ENCODE assay signal across 1 cellular context in genomic region chr16:18608271-18608670, GRCh38.
TF ChIP-seq lines count a peak whose summit lies in the region.
"Not testable (repeated sequence)": the region's sequence is repeated elsewhere in the genome, so short reads cannot be mapped to it uniquely, and the experiment has no call there.

No MANE protein-coding gene starts in this region.

TF ChIP-seq in HepG2, 621 proteins besides CTCF, POLR2A, EP300 and RAD21 (continued from another document and continues in another):
- TF ChIP-seq, protein P1, sequence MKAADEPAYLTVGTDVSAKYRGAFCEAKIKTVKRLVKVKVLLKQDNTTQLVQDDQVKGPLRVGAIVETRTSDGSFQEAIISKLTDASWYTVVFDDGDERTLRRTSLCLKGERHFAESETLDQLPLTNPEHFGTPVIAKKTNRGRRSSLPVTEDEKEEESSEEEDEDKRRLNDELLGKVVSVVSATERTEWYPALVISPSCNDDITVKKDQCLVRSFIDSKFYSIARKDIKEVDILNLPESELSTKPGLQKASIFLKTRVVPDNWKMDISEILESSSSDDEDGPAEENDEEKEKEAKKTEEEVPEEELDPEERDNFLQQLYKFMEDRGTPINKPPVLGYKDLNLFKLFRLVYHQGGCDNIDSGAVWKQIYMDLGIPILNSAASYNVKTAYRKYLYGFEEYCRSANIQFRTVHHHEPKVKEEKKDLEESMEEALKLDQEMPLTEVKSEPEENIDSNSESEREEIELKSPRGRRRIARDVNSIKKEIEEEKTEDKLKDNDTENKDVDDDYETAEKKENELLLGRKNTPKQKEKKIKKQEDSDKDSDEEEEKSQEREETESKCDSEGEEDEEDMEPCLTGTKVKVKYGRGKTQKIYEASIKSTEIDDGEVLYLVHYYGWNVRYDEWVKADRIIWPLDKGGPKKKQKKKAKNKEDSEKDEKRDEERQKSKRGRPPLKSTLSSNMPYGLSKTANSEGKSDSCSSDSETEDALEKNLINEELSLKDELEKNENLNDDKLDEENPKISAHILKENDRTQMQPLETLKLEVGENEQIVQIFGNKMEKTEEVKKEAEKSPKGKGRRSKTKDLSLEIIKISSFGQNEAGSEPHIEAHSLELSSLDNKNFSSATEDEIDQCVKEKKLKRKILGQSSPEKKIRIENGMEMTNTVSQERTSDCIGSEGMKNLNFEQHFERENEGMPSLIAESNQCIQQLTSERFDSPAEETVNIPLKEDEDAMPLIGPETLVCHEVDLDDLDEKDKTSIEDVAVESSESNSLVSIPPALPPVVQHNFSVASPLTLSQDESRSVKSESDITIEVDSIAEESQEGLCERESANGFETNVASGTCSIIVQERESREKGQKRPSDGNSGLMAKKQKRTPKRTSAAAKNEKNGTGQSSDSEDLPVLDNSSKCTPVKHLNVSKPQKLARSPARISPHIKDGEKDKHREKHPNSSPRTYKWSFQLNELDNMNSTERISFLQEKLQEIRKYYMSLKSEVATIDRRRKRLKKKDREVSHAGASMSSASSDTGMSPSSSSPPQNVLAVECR (CRISPR knock-in tag; IDR thresholded peaks at IDR 0.05; ENCODE audit: borderline replicate concordance): peak; percentile 21; the same call in 1 of the 2 replicates
- 0 out of 2 replicates have a peak, but pooled peaks have one; percentile 8 for TF ChIP-seq FOXP1 (IDR thresholded peaks at IDR 0.05)
- peak; percentile 68; the same call in 1 of the 2 replicates for TF ChIP-seq FOXP1 (CRISPR knock-in tag; IDR thresholded peaks at IDR 0.05)
- peak; percentile 14; the same call in 1 of the 2 replicates for TF ChIP-seq DRAP1 (CRISPR knock-in tag; IDR thresholded peaks at IDR 0.05)
- TF ChIP-seq, protein P2, sequence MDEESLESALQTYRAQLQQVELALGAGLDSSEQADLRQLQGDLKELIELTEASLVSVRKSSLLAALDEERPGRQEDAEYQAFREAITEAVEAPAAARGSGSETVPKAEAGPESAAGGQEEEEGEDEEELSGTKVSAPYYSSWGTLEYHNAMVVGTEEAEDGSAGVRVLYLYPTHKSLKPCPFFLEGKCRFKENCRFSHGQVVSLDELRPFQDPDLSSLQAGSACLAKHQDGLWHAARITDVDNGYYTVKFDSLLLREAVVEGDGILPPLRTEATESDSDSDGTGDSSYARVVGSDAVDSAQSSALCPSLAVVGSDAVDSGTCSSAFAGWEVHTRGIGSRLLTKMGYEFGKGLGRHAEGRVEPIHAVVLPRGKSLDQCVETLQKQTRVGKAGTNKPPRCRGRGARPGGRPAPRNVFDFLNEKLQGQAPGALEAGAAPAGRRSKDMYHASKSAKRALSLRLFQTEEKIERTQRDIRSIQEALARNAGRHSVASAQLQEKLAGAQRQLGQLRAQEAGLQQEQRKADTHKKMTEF (CRISPR knock-in tag; IDR thresholded peaks at IDR 0.05): peak; percentile 79; the same call in 1 of the 2 replicates
- TF ChIP-seq GATAD2A (CRISPR knock-in tag; IDR thresholded peaks at IDR 0.05): peak; percentile 82
- peak; percentile 29; the same call in 1 of the 2 replicates for TF ChIP-seq BCL6 (CRISPR knock-in tag; IDR thresholded peaks at IDR 0.05)
- peak; percentile 11; the same call in 1 of the 2 replicates for TF ChIP-seq TBX3 (IDR thresholded peaks at IDR 0.05; ENCODE audit: borderline replicate concordance)
- peak; percentile 50 for TF ChIP-seq ZFP91 (CRISPR knock-in tag; IDR thresholded peaks at IDR 0.05; ENCODE audit: borderline replicate concordance)
- TF ChIP-seq HDAC2 (CRISPR knock-in tag; IDR thresholded peaks at IDR 0.05): peak; percentile 50; the same call in 1 of the 2 replicates
- TF ChIP-seq ZBTB7B (CRISPR knock-in tag; IDR thresholded peaks at IDR 0.05): peak; percentile 72
- peak; percentile 31; the same call in 1 of the 2 replicates for TF ChIP-seq FOXJ3 (CRISPR knock-in tag; IDR thresholded peaks at IDR 0.05; ENCODE audit: borderline replicate concordance)
- TF ChIP-seq SP4 (CRISPR knock-in tag; IDR thresholded peaks at IDR 0.05): peak; percentile 38; the same call in 1 of the 2 replicates
- TF ChIP-seq, protein P3, sequence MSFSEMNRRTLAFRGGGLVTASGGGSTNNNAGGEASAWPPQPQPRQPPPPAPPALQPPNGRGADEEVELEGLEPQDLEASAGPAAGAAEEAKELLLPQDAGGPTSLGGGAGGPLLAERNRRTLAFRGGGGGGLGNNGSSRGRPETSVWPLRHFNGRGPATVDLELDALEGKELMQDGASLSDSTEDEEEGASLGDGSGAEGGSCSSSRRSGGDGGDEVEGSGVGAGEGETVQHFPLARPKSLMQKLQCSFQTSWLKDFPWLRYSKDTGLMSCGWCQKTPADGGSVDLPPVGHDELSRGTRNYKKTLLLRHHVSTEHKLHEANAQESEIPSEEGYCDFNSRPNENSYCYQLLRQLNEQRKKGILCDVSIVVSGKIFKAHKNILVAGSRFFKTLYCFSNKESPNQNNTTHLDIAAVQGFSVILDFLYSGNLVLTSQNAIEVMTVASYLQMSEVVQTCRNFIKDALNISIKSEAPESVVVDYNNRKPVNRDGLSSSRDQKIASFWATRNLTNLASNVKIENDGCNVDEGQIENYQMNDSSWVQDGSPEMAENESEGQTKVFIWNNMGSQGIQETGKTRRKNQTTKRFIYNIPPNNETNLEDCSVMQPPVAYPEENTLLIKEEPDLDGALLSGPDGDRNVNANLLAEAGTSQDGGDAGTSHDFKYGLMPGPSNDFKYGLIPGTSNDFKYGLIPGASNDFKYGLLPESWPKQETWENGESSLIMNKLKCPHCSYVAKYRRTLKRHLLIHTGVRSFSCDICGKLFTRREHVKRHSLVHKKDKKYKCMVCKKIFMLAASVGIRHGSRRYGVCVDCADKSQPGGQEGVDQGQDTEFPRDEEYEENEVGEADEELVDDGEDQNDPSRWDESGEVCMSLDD (CRISPR knock-in tag; IDR thresholded peaks at IDR 0.05; ENCODE audit: borderline replicate concordance): 0 out of 2 replicates have a peak, but pooled peaks have one; percentile 43
- peak; percentile 90 for TF ChIP-seq FOXA3 (CRISPR knock-in tag; IDR thresholded peaks at IDR 0.05)
- peak; percentile 86 for TF ChIP-seq SOX5 (CRISPR knock-in tag; IDR thresholded peaks at IDR 0.05; ENCODE audit: borderline replicate concordance)
- 0 out of 2 replicates have a peak, but pooled peaks have one; percentile 20 for TF ChIP-seq TRIM24 (CRISPR knock-in tag; IDR thresholded peaks at IDR 0.05)
- TF ChIP-seq ZNF788 (CRISPR knock-in tag; IDR thresholded peaks at IDR 0.05; ENCODE audit: borderline replicate concordance): peak; percentile 57; the same call in 1 of the 2 replicates
- TF ChIP-seq HDAC1 (CRISPR knock-in tag; IDR thresholded peaks at IDR 0.05): peak; percentile 29; the same call in 1 of the 2 replicates
- TF ChIP-seq SALL1 (CRISPR knock-in tag; IDR thresholded peaks at IDR 0.05): peak; percentile 83
- peak; percentile 68 for TF ChIP-seq ZNF574 (CRISPR knock-in tag; IDR thresholded peaks at IDR 0.05)
- TF ChIP-seq HNF4A (CRISPR knock-in tag; IDR thresholded peaks at IDR 0.05): peak; percentile 59
- peak; percentile 38; the same call in 1 of the 2 replicates for TF ChIP-seq SALL2 (CRISPR knock-in tag; IDR thresholded peaks at IDR 0.05)
- TF ChIP-seq THAP11 (CRISPR knock-in tag; IDR thresholded peaks at IDR 0.05): peak; percentile 30; the same call in 1 of the 2 replicates
- peak; percentile 33; the same call in 1 of the 2 replicates for TF ChIP-seq MEIS2 (CRISPR knock-in tag; IDR thresholded peaks at IDR 0.05)
- TF ChIP-seq NR2F6 (IDR thresholded peaks at IDR 0.05): not testable (repeated sequence)
- peak; percentile 12; the same call in 1 of the 2 replicates for TF ChIP-seq NR2F6 (CRISPR knock-in tag; IDR thresholded peaks at IDR 0.05)
- peak; percentile 41; the same call in 1 of the 2 replicates for TF ChIP-seq FOXO1 (CRISPR knock-in tag; IDR thresholded peaks at IDR 0.05)
- peak; percentile 14; the same call in 1 of the 2 replicates for TF ChIP-seq KDM5B (CRISPR knock-in tag; IDR thresholded peaks at IDR 0.05; ENCODE audit: borderline replicate concordance)
- TF ChIP-seq, protein P4, sequence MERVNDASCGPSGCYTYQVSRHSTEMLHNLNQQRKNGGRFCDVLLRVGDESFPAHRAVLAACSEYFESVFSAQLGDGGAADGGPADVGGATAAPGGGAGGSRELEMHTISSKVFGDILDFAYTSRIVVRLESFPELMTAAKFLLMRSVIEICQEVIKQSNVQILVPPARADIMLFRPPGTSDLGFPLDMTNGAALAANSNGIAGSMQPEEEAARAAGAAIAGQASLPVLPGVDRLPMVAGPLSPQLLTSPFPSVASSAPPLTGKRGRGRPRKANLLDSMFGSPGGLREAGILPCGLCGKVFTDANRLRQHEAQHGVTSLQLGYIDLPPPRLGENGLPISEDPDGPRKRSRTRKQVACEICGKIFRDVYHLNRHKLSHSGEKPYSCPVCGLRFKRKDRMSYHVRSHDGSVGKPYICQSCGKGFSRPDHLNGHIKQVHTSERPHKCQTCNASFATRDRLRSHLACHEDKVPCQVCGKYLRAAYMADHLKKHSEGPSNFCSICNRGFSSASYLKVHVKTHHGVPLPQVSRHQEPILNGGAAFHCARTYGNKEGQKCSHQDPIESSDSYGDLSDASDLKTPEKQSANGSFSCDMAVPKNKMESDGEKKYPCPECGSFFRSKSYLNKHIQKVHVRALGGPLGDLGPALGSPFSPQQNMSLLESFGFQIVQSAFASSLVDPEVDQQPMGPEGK (CRISPR knock-in tag; IDR thresholded peaks at IDR 0.05): peak; percentile 59; the same call in 1 of the 2 replicates
- TF ChIP-seq ZMYM4 (CRISPR knock-in tag; IDR thresholded peaks at IDR 0.05): peak; percentile 42; the same call in 1 of the 2 replicates
- peak; percentile 32; the same call in 1 of the 2 replicates for TF ChIP-seq ZNF350 (CRISPR knock-in tag; IDR thresholded peaks at IDR 0.05; ENCODE audit: borderline replicate concordance, low read depth)
- TF ChIP-seq MED1 (CRISPR knock-in tag; IDR thresholded peaks at IDR 0.05): 0 out of 2 replicates have a peak, but pooled peaks have one; percentile 24
- 0 out of 2 replicates have a peak, but pooled peaks have one; percentile 9 for TF ChIP-seq MTERF4 (CRISPR knock-in tag; IDR thresholded peaks at IDR 0.05)
- TF ChIP-seq ZNF331 (CRISPR knock-in tag; IDR thresholded peaks at IDR 0.05): peak; percentile 47; the same call in 1 of the 2 replicates
- TF ChIP-seq SOX13 (IDR thresholded peaks at IDR 0.05): peak; percentile 53; the same call in 1 of the 2 replicates
- peak in 1 of 2 experiments; percentile 93; a peak in 2 of 4 replicates for TF ChIP-seq SOX13 (CRISPR knock-in tag; conservative IDR thresholded peaks at IDR 0.05 in 1 of 2, IDR thresholded peaks at IDR 0.05 in 1 of 2)
- 0 out of 2 replicates have a peak, but pooled peaks have one; percentile 19 for TF ChIP-seq DPF2 (CRISPR knock-in tag; IDR thresholded peaks at IDR 0.05; ENCODE audit: borderline replicate concordance, low read depth)
